Comparison of ENCODE assay signal across 15 cellular contexts in genomic region chr3:115523467-115523866, GRCh38.
"Had no signal": no experiment of that assay in that cellular context is flagged by ENCODE, and none has a peak within 500 bp of the region (broad histone marks: within the 10 kb centered on the region; RNA-seq: fewer than 3 reads in every experiment).

No MANE protein-coding gene starts in this region.

- H3K4me3 ChIP-seq: colonic mucosa, tibial artery had no signal

- H3K36me3 ChIP-seq: colonic mucosa, tibial artery had no signal

- ATAC-seq: activated CD8-positive, alpha-beta memory T cell treated with anti-CD3 and anti-CD28 coated beads, Interleukin-2, amount 10 ng/mL, durations not matched to agents 7 days and 5 days; activated T-helper 17 cell treated with anti-CD3 and anti-CD28 coated beads, Interleukin-2, amount 50 U/mL, for 72 hours; foreskin keratinocyte; stimulated activated naive CD8-positive, alpha-beta T cell treated with anti-CD3 and anti-CD28 coated beads, Interleukin-15, Interleukin-2, amounts not matched to agents 100 U/mL and 50 U/mL, for 24 hours had no signal

- DNase-seq: activated CD4-positive, alpha-beta memory T cell treated with anti-CD3 and anti-CD28 coated beads, Interleukin-2, amount 10 ng/mL, durations not matched to agents 7 days and 5 days; activated CD4-positive, alpha-beta T cell treated with anti-CD3 and anti-CD28 coated beads for 48 hours; activated CD4-positive, CD25-positive, alpha-beta regulatory T cell; activated CD8-positive, alpha-beta memory T cell treated with anti-CD3 and anti-CD28 coated beads, Interleukin-2, amount 10 ng/mL, durations not matched to agents 7 days and 5 days; activated naive CD4-positive, alpha-beta T cell treated with Interleukin-2 at 50 U/mL for 16 hours; activated naive CD8-positive, alpha-beta T cell treated with anti-CD3 and anti-CD28 coated beads, Interleukin-2, amount 10 ng/mL, durations not matched to agents 7 days and 5 days; amygdala; colonic mucosa; endodermal cell; foreskin keratinocyte; stimulated activated naive CD8-positive, alpha-beta T cell treated with anti-CD3 and anti-CD28 coated beads, Interleukin-15, Interleukin-2, amounts not matched to agents 100 U/mL and 50 U/mL, for 24 hours; substantia nigra; tibial artery had no signal

- H3K4me1 ChIP-seq: colonic mucosa, foreskin keratinocyte, parathyroid adenoma had no signal

- H3K79me2 ChIP-seq: parathyroid adenoma had no signal

- H3K27ac ChIP-seq: colonic mucosa, foreskin keratinocyte, parathyroid adenoma, tibial artery had no signal

- H3K9ac ChIP-seq: parathyroid adenoma had no signal

- H3K27me3 ChIP-seq: colonic mucosa, foreskin keratinocyte, tibial artery had no signal

- H2AFZ ChIP-seq: parathyroid adenoma had no signal

- H3K9me3 ChIP-seq: colonic mucosa, tibial artery had no signal
